10 cellular contexts compared by ENCODE assay signal in genomic region chr3:55000546-55000945, GRCh38.
DNase-seq lines count a peak whose midpoint lies in the region; ATAC-seq and TF ChIP-seq lines count a peak whose summit lies in the region.
"Had no signal": no experiment of that assay in that cellular context is flagged by ENCODE, and none has a peak within 500 bp of the region (broad histone marks: within the 10 kb centered on the region; RNA-seq: fewer than 3 reads in every experiment).

No MANE protein-coding gene starts in this region.

- no peaks in the 10 kb centered on the region for H3K36me3 ChIP-seq in mammary epithelial cell (ENCODE audit: insufficient read depth, low read length)

- peaks cover 1% of the 10 kb centered on the region for H3K36me3 Mint-ChIP-seq in mesothelial cell of epicardium
- no peaks in the 10 kb centered on the region for H3K36me3 Mint-ChIP-seq in activated T-helper 17 cell treated with anti-CD3 and anti-CD28 coated beads, Interleukin-2, amount 50 U/mL, for 72 hours (ENCODE audit: low read depth)

- CTCF ChIA-PET in mammary epithelial cell (lab: Charles Lee; ENCODE audit: low non-redundant PET), result no interaction called here

- DNase-seq in DMS79 (lab: John Stamatoyannopoulos, UW) (peak; percentile 3), NCI-H2171 treated with DMSO at 0.1 percent for 48 hours (lab: John Stamatoyannopoulos, UW) (peak; percentile 67), mammary epithelial cell (peak; percentile 35), mesothelial cell of epicardium (ENCODE audit: low spot score in 2 of 2, unreplicated experiment in 2 of 2) (no peak), GOT3 (lab: John Stamatoyannopoulos, UW) (no peak)
- no peak for DNase-seq in stimulated activated CD4-positive, alpha-beta T cell treated with anti-CD3 and anti-CD28 coated beads, Interleukin-1b, Interleukin-23, amount 100 ng/mL, for 48 hours
- DNase-seq: SIG-M5; stimulated activated CD4-positive, alpha-beta T cell treated with anti-CD3 and anti-CD28 coated beads, Interleukin-4, amount 100 ng/mL, for 1 hour had no signal

- H3K4me1 ChIP-seq in mammary epithelial cell (ENCODE audit: insufficient read depth, low read length), result no peaks in the 10 kb centered on the region

- no peaks in the 10 kb centered on the region for H3K9me3 Mint-ChIP-seq in mesothelial cell of epicardium
- H3K9me3 Mint-ChIP-seq in activated T-helper 17 cell treated with anti-CD3 and anti-CD28 coated beads, Interleukin-2, amount 50 U/mL, for 72 hours, result peaks cover 4% of the 10 kb centered on the region

- peaks cover 18% of the 10 kb centered on the region for H3K4me1 Mint-ChIP-seq in mesothelial cell of epicardium
- H3K4me1 Mint-ChIP-seq in activated T-helper 17 cell treated with anti-CD3 and anti-CD28 coated beads, Interleukin-2, amount 50 U/mL, for 72 hours, result no peaks in the 10 kb centered on the region

- BruUV-seq in mammary epithelial cell (replicated peaks; lab: Mats Ljungman, UMichigan), result no TSS peak

- H3K27me3 ChIP-seq in mammary epithelial cell (ENCODE audit: insufficient read depth, low read length), result no peaks in the 10 kb centered on the region

- no peak overlapping the region for H3K4me2 ChIP-seq in mammary epithelial cell (ENCODE audit: insufficient read depth, low read depth, low read length)

- intact Hi-C loops in mammary epithelial cell (cut with micrococcal nuclease), result no loop called here

- H3K9me3 ChIP-seq in mammary epithelial cell (replicated peaks; ENCODE audit: insufficient read depth, low read length), result peaks cover 4% of the 10 kb centered on the region

- no peaks in the 10 kb centered on the region for H3K79me2 ChIP-seq in mammary epithelial cell (ENCODE audit: insufficient read depth, low read length)

- no peak overlapping the region for H3K27ac ChIP-seq in mammary epithelial cell (ENCODE audit: insufficient read depth, low read depth, low read length)

- TF ChIP-seq CTCF in mammary epithelial cell (conservative IDR thresholded peaks at IDR 0.05 in 1 of 2, IDR thresholded peaks at IDR 0.05 in 1 of 2; ENCODE audit: extremely low read depth in 1 of 2, insufficient read depth in 1 of 2, low read depth in 1 of 2, low read length in 2 of 2), result no peak
- TF ChIP-seq CTCF in mesothelial cell of epicardium (IDR thresholded peaks at IDR 0.05; ENCODE audit: unreplicated experiment), result no peak

- peaks cover 1% of the 10 kb centered on the region for H3K27me3 Mint-ChIP-seq in mesothelial cell of epicardium (ENCODE audit: low read depth)
- H3K27me3 Mint-ChIP-seq in activated T-helper 17 cell treated with anti-CD3 and anti-CD28 coated beads, Interleukin-2, amount 50 U/mL, for 72 hours, result no peaks in the 10 kb centered on the region

- no peak overlapping the region for H3K4me3 ChIP-seq in mammary epithelial cell (replicated peaks in 1 of 3; ENCODE audit: insufficient read depth in 1 of 3, low read depth in 2 of 3, low read length in 3 of 3)

- in situ Hi-C loops in mammary epithelial cell (cut with MboI; ENCODE audit: low sequenced_read_pairs in 2 of 2), result no loop called here

- no peak overlapping the region for H3K4me3 Mint-ChIP-seq in mesothelial cell of epicardium
- H3K4me3 Mint-ChIP-seq in activated T-helper 17 cell treated with anti-CD3 and anti-CD28 coated beads, Interleukin-2, amount 50 U/mL, for 72 hours, result no peak overlapping the region

- dilution Hi-C loops in mammary epithelial cell (cut with HindIII; ENCODE audit: low sequenced_read_pairs), result no loop called here

- no peak overlapping the region for H3K9ac ChIP-seq in mammary epithelial cell (ENCODE audit: insufficient read depth, low read length)

- no peak overlapping the region for H2AFZ ChIP-seq in mammary epithelial cell (ENCODE audit: low read depth, low read length)

- H4K20me1 ChIP-seq in mammary epithelial cell (ENCODE audit: insufficient read depth, low read length), result no peaks in the 10 kb centered on the region

- ATAC-seq in activated T-helper 17 cell treated with anti-CD3 and anti-CD28 coated beads, Interleukin-2, amount 50 U/mL, for 72 hours (replicated peaks), result no peak
- no peak for ATAC-seq in HG02623 (IDR thresholded peaks at IDR 0.05; ENCODE audit: unreplicated experiment)

- peak overlapping the region; percentile 34 for H3K27ac Mint-ChIP-seq in mesothelial cell of epicardium
- H3K27ac Mint-ChIP-seq in activated T-helper 17 cell treated with anti-CD3 and anti-CD28 coated beads, Interleukin-2, amount 50 U/mL, for 72 hours, result no peak overlapping the region

Comparison
In these comparisons a context has a peak if more than half of its experiments do, and no peak if none do; other contexts are left out.
1. DNase-seq: peak in DMS79 (single experiment), NCI-H2171 treated with DMSO at 0.1 percent for 48 hours (single experiment) and mammary epithelial cell (single experiment); none in mesothelial cell of epicardium (0 of 2), stimulated activated CD4-positive, alpha-beta T cell treated with anti-CD3 and anti-CD28 coated beads, Interleukin-1b, Interleukin-23, amount 100 ng/mL, for 48 hours (single experiment) and GOT3 (single experiment).